24 cellular contexts compared by ENCODE assay signal in the genomic region with DNA sequence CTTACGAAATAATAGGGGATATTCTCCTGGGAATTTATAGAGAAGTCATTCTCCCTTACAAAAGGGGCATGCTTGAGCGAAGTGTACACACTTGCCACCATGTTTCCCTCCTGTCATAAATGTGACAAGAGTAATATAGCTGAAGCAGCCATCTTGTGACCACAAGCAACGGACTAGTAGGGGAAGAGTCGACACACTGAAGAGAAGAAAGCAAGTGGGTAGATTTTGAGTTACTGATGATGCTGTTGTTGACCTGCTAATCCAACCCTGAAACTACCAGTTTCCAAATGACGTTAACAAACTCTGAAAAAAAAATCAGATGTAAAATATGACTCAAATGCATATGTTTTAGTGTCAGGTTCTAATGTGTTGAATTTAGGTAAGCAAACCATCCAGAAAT.
"Had no signal": no experiment of that assay in that cellular context is flagged by ENCODE, and none has a peak within 500 bp of the region (broad histone marks: within the 10 kb centered on the region; RNA-seq: fewer than 3 reads in every experiment).

No MANE protein-coding gene starts in this region.

- H3K4me1 ChIP-seq: ascending aorta, breast epithelium had no signal

- ATAC-seq: activated CD8-positive, alpha-beta T cell treated with anti-CD3 and anti-CD28 coated beads for 36 hours had no signal

- H3K4me3 Mint-ChIP-seq: activated CD4-positive, alpha-beta T cell treated with anti-CD3 and anti-CD28 coated beads, Interleukin-2, amount 10 ng/mL, durations not matched to agents 24 days and 14 days; activated CD8-positive, alpha-beta T cell treated with anti-CD3 and anti-CD28 coated beads for 36 hours; activated naive CD4-positive, alpha-beta T cell treated with anti-CD3 and anti-CD28 coated beads, Interleukin-2, amount 50 U/mL, for 24 hours; activated naive CD8-positive, alpha-beta T cell treated with anti-CD3 and anti-CD28 coated beads, Interleukin-2, amount 10 ng/mL, durations not matched to agents 7 days and 5 days; activated T-cell treated with anti-CD3 and anti-CD28 coated beads, Interleukin-2, amount 50 U/mL, for 24 hours; T-helper 2 cell treated with Interferon-gamma antibody and Interleukin-4, amounts not matched to agents 5 μg/mL and 100 μg/mL, for 36 hours had no signal

- H3K4me3 ChIP-seq: ascending aorta, breast epithelium had no signal

- H3K27ac Mint-ChIP-seq: activated CD4-positive, alpha-beta T cell treated with anti-CD3 and anti-CD28 coated beads, Interleukin-2, amount 10 ng/mL, durations not matched to agents 24 days and 14 days; activated CD8-positive, alpha-beta T cell treated with anti-CD3 and anti-CD28 coated beads for 36 hours; activated naive CD4-positive, alpha-beta T cell treated with anti-CD3 and anti-CD28 coated beads, Interleukin-2, amount 50 U/mL, for 24 hours; activated naive CD8-positive, alpha-beta T cell treated with anti-CD3 and anti-CD28 coated beads, Interleukin-2, amount 10 ng/mL, durations not matched to agents 7 days and 5 days; activated T-cell treated with anti-CD3 and anti-CD28 coated beads, Interleukin-2, amount 50 U/mL, for 24 hours; activated T-helper 2 cell treated with anti-CD3 and anti-CD28 coated beads, Interferon-gamma antibody, Interleukin-2, Interleukin-4, amounts not matched to agents 10 μg/mL and 5 μg/mL and 100 μg/mL, durations not matched to agents 14 hours and 24 hours and 36 hours; T-helper 2 cell treated with Interferon-gamma antibody and Interleukin-4, amounts not matched to agents 5 μg/mL and 100 μg/mL, for 36 hours had no signal

- H3K4me1 Mint-ChIP-seq: activated CD4-positive, alpha-beta T cell treated with anti-CD3 and anti-CD28 coated beads, Interleukin-2, amount 10 ng/mL, durations not matched to agents 24 days and 14 days; activated naive CD4-positive, alpha-beta T cell treated with anti-CD3 and anti-CD28 coated beads, Interleukin-2, amount 50 U/mL, for 24 hours; activated naive CD8-positive, alpha-beta T cell treated with anti-CD3 and anti-CD28 coated beads, Interleukin-2, amount 10 ng/mL, durations not matched to agents 7 days and 5 days had no signal

- DNase-seq: activated CD4-positive, alpha-beta T cell treated with anti-CD3 and anti-CD28 coated beads, Interleukin-2, amount 10 ng/mL, durations not matched to agents 24 days and 14 days; activated CD4-positive, alpha-beta T cell treated with anti-CD3 and anti-CD28 coated beads, Interleukin-2, amount 50 U/mL, for 4 hours; activated CD8-positive, alpha-beta T cell treated with anti-CD3 and anti-CD28 coated beads for 36 hours; activated gamma-delta T cell; activated naive CD4-positive, alpha-beta T cell treated with Interleukin-2 at 50 U/mL for 16 hours; activated naive CD8-positive, alpha-beta T cell treated with anti-CD3 and anti-CD28 coated beads, Interleukin-2, amount 10 ng/mL, durations not matched to agents 7 days and 5 days; activated T-cell treated with anti-CD3 and anti-CD28 coated beads, Interleukin-2, amount 50 U/mL, for 24 hours; amygdala; MM.1S; MV-4-11; NCI-H1092; NCI-H187 treated with DMSO at 0.1 percent for 48 hours; NCI-H2081; NCI-H345; NCI-H510A; NCI-H526; NCI-H748 treated with DMSO at 0.1 percent for 48 hours; Right ventricle myocardium superior had no signal

- H3K9ac ChIP-seq: KMS-11 had no signal

- H3K27me3 Mint-ChIP-seq: activated CD4-positive, alpha-beta T cell treated with anti-CD3 and anti-CD28 coated beads, Interleukin-2, amount 10 ng/mL, durations not matched to agents 24 days and 14 days; activated CD8-positive, alpha-beta T cell treated with anti-CD3 and anti-CD28 coated beads for 36 hours; activated naive CD4-positive, alpha-beta T cell treated with anti-CD3 and anti-CD28 coated beads, Interleukin-2, amount 50 U/mL, for 24 hours; activated naive CD8-positive, alpha-beta T cell treated with anti-CD3 and anti-CD28 coated beads, Interleukin-2, amount 10 ng/mL, durations not matched to agents 7 days and 5 days; activated T-cell treated with anti-CD3 and anti-CD28 coated beads, Interleukin-2, amount 50 U/mL, for 24 hours had no signal

- H3K27ac ChIP-seq: ascending aorta, breast epithelium, KMS-11 had no signal

- H3K36me3 ChIP-seq: ascending aorta, breast epithelium had no signal

- H3K9me3 ChIP-seq: ascending aorta, breast epithelium had no signal

- H3K36me3 Mint-ChIP-seq: activated naive CD4-positive, alpha-beta T cell treated with anti-CD3 and anti-CD28 coated beads, Interleukin-2, amount 50 U/mL, for 24 hours; activated naive CD8-positive, alpha-beta T cell treated with anti-CD3 and anti-CD28 coated beads, Interleukin-2, amount 10 ng/mL, durations not matched to agents 7 days and 5 days had no signal

- H3K27me3 ChIP-seq: ascending aorta, breast epithelium had no signal

- H3K4me2 ChIP-seq: KMS-11 had no signal
